In the genomic region with DNA sequence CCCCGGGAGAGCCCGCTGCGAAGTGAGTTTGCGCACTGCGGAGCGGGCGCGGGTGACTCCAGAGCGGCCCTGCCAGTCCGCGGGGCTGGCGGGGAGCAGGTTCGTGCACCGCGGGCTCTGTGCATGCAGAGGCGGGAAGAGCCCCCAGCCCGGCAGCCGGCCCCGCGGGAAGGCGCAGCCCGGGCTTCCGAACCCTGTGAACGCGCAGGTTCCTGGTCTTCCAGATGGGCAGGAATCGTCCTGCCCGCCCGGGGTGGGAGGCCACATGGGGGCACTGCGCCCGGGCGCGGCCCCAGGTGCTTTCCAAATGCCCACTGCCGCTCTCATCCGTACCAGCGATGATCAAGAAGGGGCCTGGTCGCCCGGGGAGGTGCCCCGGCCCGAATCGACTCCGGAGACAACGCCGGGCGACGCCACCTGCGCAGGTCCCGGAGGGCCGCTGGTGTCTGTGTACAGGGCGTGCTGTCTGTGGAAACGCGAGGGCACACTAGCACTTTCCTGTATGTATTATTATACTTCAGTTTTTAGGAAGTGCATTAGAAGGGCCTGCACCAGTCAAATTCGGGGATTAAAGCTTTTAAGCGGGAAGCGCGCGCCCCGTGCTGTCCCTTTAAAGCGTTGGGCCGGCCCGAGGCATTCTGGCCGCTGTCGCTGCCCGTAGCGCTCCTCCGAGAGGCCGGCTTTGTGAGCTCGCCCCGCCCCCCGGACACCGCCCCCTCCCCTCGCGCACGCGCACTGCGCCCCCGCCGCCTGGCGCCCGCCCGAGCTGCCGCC, we compare ENCODE assay signal across 8 cellular contexts. TPM values are rescaled to one million over a fixed set of nuclear protein-coding genes. Genes with fewer than 3 reads are reported as not detected.
DNase-seq lines count a peak whose midpoint lies in the region; ATAC-seq and TF ChIP-seq lines count a peak whose summit lies in the region.

A gene (plus strand): TSS at position 740 of the 774 bp plus-strand sequence. CDS start 3,796 bp downstream, outside the sequence.

- CTCF ChIA-PET in AG04450 (lab: Charles Lee), result interaction anchor here (1.3 kb wide), 1 partner anchor 353 kb away, joined by 5 read pairs; no protein-coding TSS in a partner anchor

- no peak within 1 kb of the TSS for H3K27ac ChIP-seq in AG04450 (ENCODE audit: low read depth, low read length)

- H3K27me3 ChIP-seq in AG04450 (ENCODE audit: control insufficient read depth, insufficient read depth, low read length), result no peaks in the 10 kb centered on the region

- peak; percentile 63 for DNase-seq in AG04450 (ENCODE audit: low read depth, low spot score)
- peak; percentile 72 to 91 for DNase-seq in NCI-H524 (lab: John Stamatoyannopoulos, UW)
- DNase-seq in activated CD4-positive, alpha-beta T cell treated with anti-CD3 and anti-CD28 coated beads for 4 hours, result peak; percentile 89 to 92
- DNase-seq in choroid plexus epithelial cell (ENCODE audit: low read depth), result peak; percentile 92
- DNase-seq in kidney glomerular epithelial cell (lab: John Stamatoyannopoulos, UW), result peak; percentile 42
- peak; percentile 90 for DNase-seq in stimulated activated CD4-positive, alpha-beta T cell treated with anti-CD3 and anti-CD28 coated beads, Interleukin-15, amount 100 ng/mL, for 24 hours

- POLR2A ChIA-PET in AG04450 (lab: Yijun Ruan, JAX), result interaction anchor here (0.7 to 1.1 kb wide), 2 partner anchors 110 to 764 kb away, joined by 3 to 9 read pairs; a partner anchor contains a TSS

- ATAC-seq in GM18868 (IDR thresholded peaks at IDR 0.05; ENCODE audit: unreplicated experiment), result peak; percentile 61
- peak; percentile 49 for ATAC-seq in HG03196 (IDR thresholded peaks at IDR 0.05; ENCODE audit: unreplicated experiment)

- peaks cover 3% of the 10 kb centered on the region; the same call in 1 of the 2 replicates for H3K9me3 ChIP-seq in AG04450 (ENCODE audit: control insufficient read depth, insufficient read depth, low read length)

- TF ChIP-seq CTCF in AG04450 (IDR thresholded peaks at IDR 0.05; ENCODE audit: low read depth, low read length), result peak; percentile 14; the same call in 1 of the 2 replicates
- TF ChIP-seq CTCF in choroid plexus epithelial cell (conservative IDR thresholded peaks at IDR 0.05; ENCODE audit: low read depth, low read length), result no peak

- H3K4me3 ChIP-seq in AG04450 (ENCODE audit: low read depth, low read length), result peak within 1 kb of the TSS; percentile 96
- H3K4me3 ChIP-seq in choroid plexus epithelial cell (ENCODE audit: low read depth, low read length), result peak within 1 kb of the TSS; percentile 89

RNA-seq across cellular contexts. Expression of the gene that starts here (rescaled TPM):
- 22.3 and 22.7 TPM in 2 replicates for polyA plus RNA-seq in AG04450 (2011; rRNA removed)
- polyA minus RNA-seq in AG04450 (2011; rRNA and poly(A)+ RNA removed), result 13.6 TPM in 2 replicates

Comparison
In these comparisons a context has a peak if more than half of its experiments do, and no peak if none do; other contexts are left out.
1. DNase-seq: peak in every context shown above with its lines; median percentile 92 in choroid plexus epithelial cell; 90 in activated CD4-positive, alpha-beta T cell treated with anti-CD3 and anti-CD28 coated beads for 4 hours; 90 in stimulated activated CD4-positive, alpha-beta T cell treated with anti-CD3 and anti-CD28 coated beads, Interleukin-15, amount 100 ng/mL, for 24 hours; 82 in NCI-H524; 63 in AG04450; 42 in kidney glomerular epithelial cell.